1 cellular context compared by ENCODE assay signal in genomic region chr11:115377882-115378296, GRCh38.
A peak's percentile ranks its signal among the peaks of the same experiment; 100 is the strongest.
TF ChIP-seq lines count a peak whose summit lies in the region.

No MANE protein-coding gene starts in this region.

TF ChIP-seq in HepG2, 621 proteins besides CTCF, POLR2A, EP300 and RAD21 (continued from another document):
- no peak for TF ChIP-seq PRDM15 (CRISPR knock-in tag; IDR thresholded peaks at IDR 0.05)
- peak; percentile 88 for TF ChIP-seq CEBPG (CRISPR knock-in tag; IDR thresholded peaks at IDR 0.05)
- no peak for TF ChIP-seq NFE2L2 (IDR thresholded peaks at IDR 0.05; ENCODE audit: low read length)
- 0 out of 2 replicates have a peak, but pooled peaks have one; percentile 34 for TF ChIP-seq KDM4B (CRISPR knock-in tag; IDR thresholded peaks at IDR 0.05)
- TF ChIP-seq ZNF225 (CRISPR knock-in tag; IDR thresholded peaks at IDR 0.05), result no peak
- 0 out of 2 replicates have a peak, but pooled peaks have one; percentile 24 for TF ChIP-seq HOXD1 (CRISPR knock-in tag; IDR thresholded peaks at IDR 0.05)
- TF ChIP-seq NR2C2 (CRISPR knock-in tag; IDR thresholded peaks at IDR 0.05; ENCODE audit: borderline replicate concordance), result peak; percentile 58
- 0 out of 2 replicates have a peak, but pooled peaks have one; percentile 60 for TF ChIP-seq ATF1 (CRISPR knock-in tag; IDR thresholded peaks at IDR 0.05)
- TF ChIP-seq ZNF878 (CRISPR knock-in tag; IDR thresholded peaks at IDR 0.05), result 0 out of 2 replicates have a peak, but pooled peaks have one; percentile 29
- TF ChIP-seq SIN3B (IDR thresholded peaks at IDR 0.05; ENCODE audit: low read length), result no peak
- no peak for TF ChIP-seq ZNF30 (CRISPR knock-in tag; IDR thresholded peaks at IDR 0.05)
- TF ChIP-seq MEIS2 (CRISPR knock-in tag; IDR thresholded peaks at IDR 0.05), result peak; percentile 73; the same call in 1 of the 2 replicates
- TF ChIP-seq LBX2 (CRISPR knock-in tag; IDR thresholded peaks at IDR 0.05; ENCODE audit: borderline replicate concordance), result no peak
- no peak for TF ChIP-seq GABPA (IDR thresholded peaks at IDR 0.05; ENCODE audit: low read depth, low read length)
- TF ChIP-seq GABPA (CRISPR knock-in tag; IDR thresholded peaks at IDR 0.05; ENCODE audit: low read depth), result no peak
- TF ChIP-seq PAWR (CRISPR knock-in tag; IDR thresholded peaks at IDR 0.05; ENCODE audit: borderline replicate concordance), result no peak
- TF ChIP-seq PRPF4 (IDR thresholded peaks at IDR 0.05; ENCODE audit: low read depth, low read length, poor library complexity, severe bottlenecking), result no peak
- no peak for TF ChIP-seq ZC3H13 (CRISPR knock-in tag; IDR thresholded peaks at IDR 0.05)
- no peak for TF ChIP-seq ZNF83 (CRISPR knock-in tag; IDR thresholded peaks at IDR 0.05; ENCODE audit: borderline replicate concordance)
- TF ChIP-seq STAT5B (CRISPR knock-in tag; IDR thresholded peaks at IDR 0.05), result no peak
- TF ChIP-seq ZFP62 (CRISPR knock-in tag; IDR thresholded peaks at IDR 0.05), result no peak
- peak; percentile 93 for TF ChIP-seq FOSL2 (CRISPR knock-in tag; IDR thresholded peaks at IDR 0.05)
- no peak for TF ChIP-seq RELA (CRISPR knock-in tag; IDR thresholded peaks at IDR 0.05)
- TF ChIP-seq ZNF576 (CRISPR knock-in tag; IDR thresholded peaks at IDR 0.05), result no peak
- TF ChIP-seq KLF9 (CRISPR knock-in tag; IDR thresholded peaks at IDR 0.05; ENCODE audit: low read depth), result no peak
- no peak for TF ChIP-seq ZNF687 (CRISPR knock-in tag; IDR thresholded peaks at IDR 0.05)
